8 cellular contexts compared by ENCODE assay signal in the genomic region with DNA sequence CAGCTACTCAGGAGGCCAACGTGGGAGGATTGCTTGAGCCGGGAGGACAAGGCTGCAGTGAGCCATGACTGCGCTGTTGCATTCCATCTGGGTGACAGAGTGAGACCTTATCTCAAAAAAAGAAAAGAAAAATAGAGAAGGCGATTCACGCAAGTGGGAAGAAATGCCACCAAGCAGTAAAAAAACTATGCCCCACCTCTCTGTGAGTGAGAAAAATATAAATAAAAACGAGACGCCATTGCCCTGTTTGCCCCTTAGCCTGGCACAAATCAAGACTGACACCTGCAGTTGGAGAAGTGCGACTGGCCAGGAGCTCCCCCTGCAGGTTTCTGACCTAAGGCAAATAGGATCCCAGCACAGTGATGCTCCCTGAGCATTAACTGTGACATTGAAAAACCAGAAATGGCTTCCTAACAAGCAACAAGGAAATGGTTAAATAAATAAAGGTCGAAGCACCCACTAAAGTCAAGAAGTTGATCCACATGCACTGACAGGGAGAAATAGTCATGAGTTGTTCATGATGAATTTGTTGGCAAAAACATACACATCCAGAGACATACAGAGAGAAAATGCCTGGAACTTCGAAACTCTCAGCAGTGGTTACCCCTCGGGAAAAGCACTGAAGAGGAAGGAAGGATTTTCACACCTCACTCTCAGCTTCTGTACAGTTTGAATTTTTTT. TPM values are rescaled to one million over a fixed set of nuclear protein-coding genes. Genes with fewer than 3 reads are reported as not detected.
DNase-seq lines count a peak whose midpoint lies in the region; ATAC-seq and TF ChIP-seq lines count a peak whose summit lies in the region.

No MANE protein-coding gene starts in this region.

- H3K27ac ChIP-seq in OCI-LY3 (ENCODE audit: low read length) (no peak overlapping the region), left ventricle myocardium inferior (replicated peaks) (no peak overlapping the region), upper lobe of right lung (no peak overlapping the region)

- no peaks in the 10 kb centered on the region for H3K79me2 ChIP-seq in OCI-LY3 (ENCODE audit: low read length)

- H3K9me3 ChIP-seq in OCI-LY3 (ENCODE audit: insufficient read depth, low read length) = no peaks in the 10 kb centered on the region
- no peaks in the 10 kb centered on the region for H3K9me3 ChIP-seq in left ventricle myocardium inferior (replicated peaks)
- H3K9me3 ChIP-seq in upper lobe of right lung = no peaks in the 10 kb centered on the region

- H3K27me3 ChIP-seq in OCI-LY3 (ENCODE audit: low read depth, low read length) = no peaks in the 10 kb centered on the region
- peaks cover 57% of the 10 kb centered on the region for H3K27me3 ChIP-seq in left ventricle myocardium inferior (ENCODE audit: low read depth)
- no peaks in the 10 kb centered on the region for H3K27me3 ChIP-seq in upper lobe of right lung

- DNase-seq in COLO829 (ENCODE audit: low spot score) (peak; percentile 40), GM20000 (ENCODE audit: low spot score) (no peak), left ventricle myocardium inferior (no peak), upper lobe of right lung (no peak), medulla oblongata (ENCODE audit: extremely low spot score) (no peak), cerebellum (ENCODE audit: low spot score) (no peak)

- H3K9ac ChIP-seq in OCI-LY3 (ENCODE audit: low read length) = no peak overlapping the region

- H3K4me1 ChIP-seq in OCI-LY3 (ENCODE audit: low read length) (no peaks in the 10 kb centered on the region), left ventricle myocardium inferior (no peaks in the 10 kb centered on the region), upper lobe of right lung (no peaks in the 10 kb centered on the region)

- H2AFZ ChIP-seq in OCI-LY3 (ENCODE audit: low read depth, low read length) = no peak overlapping the region

- intact Hi-C loops in left ventricle myocardium inferior (cut with micrococcal nuclease) = no loop called here
- intact Hi-C loops in upper lobe of right lung (cut with DNase I) = no loop called here

- ATAC-seq in upper lobe of right lung (peak; percentile 25), GM18511 (IDR thresholded peaks at IDR 0.05; ENCODE audit: unreplicated experiment) (no peak)

- no peak overlapping the region for H3K4me3 ChIP-seq in OCI-LY3 (ENCODE audit: low read length)
- H3K4me3 ChIP-seq in left ventricle myocardium inferior = no peak overlapping the region
- H3K4me3 ChIP-seq in upper lobe of right lung = no peak overlapping the region

- H3K36me3 ChIP-seq in OCI-LY3 (replicated peaks; ENCODE audit: low read depth, low read length) = no peaks in the 10 kb centered on the region
- no peaks in the 10 kb centered on the region for H3K36me3 ChIP-seq in left ventricle myocardium inferior
- no peaks in the 10 kb centered on the region for H3K36me3 ChIP-seq in upper lobe of right lung

- H4K20me1 ChIP-seq in OCI-LY3 (ENCODE audit: insufficient read depth, low read length) = no peaks in the 10 kb centered on the region

- H3K4me2 ChIP-seq in OCI-LY3 (ENCODE audit: low read length) = no peak overlapping the region; the same call in 1 of the 2 replicates

- TF ChIP-seq CTCF in GM20000 (IDR thresholded peaks at IDR 0.05; ENCODE audit: extremely low read depth, missing control alignments) (peak; percentile 72), OCI-LY3 (IDR thresholded peaks at IDR 0.05; ENCODE audit: low read depth, low read length) (peak; percentile 72), left ventricle myocardium inferior (IDR thresholded peaks at IDR 0.05; ENCODE audit: borderline replicate concordance) (peak; percentile 60), upper lobe of right lung (IDR thresholded peaks at IDR 0.05) (peak; percentile 39)

RNA-seq across cellular contexts. Expression of gene GSC, which starts 21.1 kb away (rescaled TPM):
- total RNA-seq in left ventricle myocardium inferior (0.66 TPM), upper lobe of right lung (not detected), cerebellum (not detected)
